In the genomic region with DNA sequence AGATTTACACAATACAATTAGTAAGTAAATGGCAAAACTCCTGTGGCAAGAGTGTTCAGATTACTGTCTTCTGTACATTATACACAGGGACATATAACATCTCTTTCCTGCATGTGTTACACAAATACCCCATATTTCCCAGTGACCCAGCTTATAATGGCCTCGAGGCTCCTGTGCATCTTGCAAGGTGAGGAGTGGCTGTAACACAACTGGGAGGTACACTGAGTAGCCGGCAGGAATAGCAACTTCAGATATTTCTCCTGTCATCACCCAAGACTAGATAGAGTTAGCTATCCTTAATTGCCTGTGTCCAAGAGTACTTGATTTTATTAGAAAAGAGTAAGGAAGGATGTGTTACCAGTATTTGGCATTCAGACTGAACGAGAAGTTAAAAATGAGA, we compare ENCODE assay signal across 20 cellular contexts. TPM values are rescaled to one million over a fixed set of nuclear protein-coding genes. Genes with fewer than 3 reads are reported as not detected.
DNase-seq lines count a peak whose midpoint lies in the region; ATAC-seq and TF ChIP-seq lines count a peak whose summit lies in the region.
"Had no signal": no experiment of that assay in that cellular context is flagged by ENCODE, and none has a peak within 500 bp of the region (broad histone marks: within the 10 kb centered on the region; RNA-seq: fewer than 3 reads in every experiment).

No MANE protein-coding gene starts in this region.

- H2AFZ ChIP-seq in IMR-90 (replicated peaks; ENCODE audit: low read length, poor library complexity), result no peak overlapping the region
- H2AFZ ChIP-seq: PC-9 had no signal

- peak overlapping the region; percentile 35; the same call in 1 of the 2 replicates for H3K23ac ChIP-seq in IMR-90 (ENCODE audit: low read depth, low read length)

- no peak overlapping the region for H3K14ac ChIP-seq in IMR-90 (replicated peaks; ENCODE audit: low read depth, low read length)

- in situ Hi-C loops in IMR-90 (cut with MboI; ENCODE audit: low sequenced_read_pairs), result no loop called here

- no peak overlapping the region for H3K4me2 ChIP-seq in IMR-90 (ENCODE audit: low read depth, low read length)
- H3K4me2 ChIP-seq: BLaER1, PC-9 had no signal

- ATAC-seq in CD4-positive, alpha-beta T cell (ENCODE audit: poor library complexity), result no peak
- ATAC-seq in IMR-90 (ENCODE audit: low read depth) (no peak), Right ventricle myocardium inferior (no peak)
- ATAC-seq: CD8-positive, alpha-beta T cell had no signal

- no peak overlapping the region for H3K18ac ChIP-seq in IMR-90 (ENCODE audit: low read depth, low read length)

- no peak overlapping the region for H2BK15ac ChIP-seq in IMR-90 (ENCODE audit: low read depth, low read length)

- no peak overlapping the region for H3K4ac ChIP-seq in IMR-90 (ENCODE audit: low read depth, low read length)

- H3K36me3 Mint-ChIP-seq in CD4-positive, alpha-beta T cell (ENCODE audit: low read depth), result peaks cover 6% of the 10 kb centered on the region
- H3K36me3 Mint-ChIP-seq in glutamatergic neuron (ENCODE audit: unreplicated experiment), result no peaks in the 10 kb centered on the region

- CTCF ChIA-PET in CD4-positive, alpha-beta T cell (lab: Charles Lee), result no interaction called here
- CTCF ChIA-PET in IMR-90 (lab: Yijun Ruan, JAX), result no interaction called here

- H3K4me3 Mint-ChIP-seq in CD4-positive, alpha-beta T cell, result no peak overlapping the region
- H3K4me3 Mint-ChIP-seq in glutamatergic neuron (ENCODE audit: unreplicated experiment), result peak overlapping the region; percentile 74
- H3K4me3 Mint-ChIP-seq: CD8-positive, alpha-beta T cell; H9 had no signal

- no peak overlapping the region for H3K27ac ChIP-seq in CD4-positive, alpha-beta T cell (ENCODE audit: low read depth, low read length)
- H3K27ac ChIP-seq in IMR-90 (ENCODE audit: insufficient read depth, low read length) (no peak overlapping the region), WERI-Rb-1 (peak overlapping the region; percentile 61)
- H3K27ac ChIP-seq: BLaER1, PC-9, RWPE1 had no signal

- TF ChIP-seq CTCF in CD4-positive, alpha-beta T cell (IDR thresholded peaks at IDR 0.05), result no peak
- no peak for TF ChIP-seq CTCF in IMR-90 (conservative IDR thresholded peaks at IDR 0.05; ENCODE audit: low read depth, low read length)
- TF ChIP-seq CTCF in WERI-Rb-1 (IDR thresholded peaks at IDR 0.05; ENCODE audit: low read depth, low read length), result no peak
- no peak for TF ChIP-seq CTCF in glutamatergic neuron (IDR thresholded peaks at IDR 0.05; ENCODE audit: partially characterized antibody, unreplicated experiment)

- no peaks in the 10 kb centered on the region for H3K27me3 ChIP-seq in CD4-positive, alpha-beta T cell (ENCODE audit: control insufficient read depth, insufficient read depth, low read length)
- no peaks in the 10 kb centered on the region for H3K27me3 ChIP-seq in IMR-90 (ENCODE audit: control insufficient read depth, insufficient read depth, low read length)
- no peaks in the 10 kb centered on the region for H3K27me3 ChIP-seq in WERI-Rb-1 (ENCODE audit: insufficient read depth, low read depth, severe bottlenecking)
- H3K27me3 ChIP-seq: BLaER1 had no signal

- WGBS in IMR-90 (ENCODE audit: extremely low coverage in 2 of 2, insufficient read length in 1 of 2), 2 experiments, result no CpG with 5 or more reads among the region's 3 CpGs

- peaks cover 55% of the 10 kb centered on the region for H4K20me1 ChIP-seq in IMR-90 (ENCODE audit: insufficient read depth, low read length)

- TF ChIP-seq RAD21 in IMR-90 (IDR thresholded peaks at IDR 0.05; ENCODE audit: low read length), result no peak

- POLR2A ChIA-PET in CD4-positive, alpha-beta T cell (lab: Charles Lee), result no interaction called here
- POLR2A ChIA-PET in IMR-90 (lab: Charles Lee; ENCODE audit: unreplicated experiment), result no interaction called here

- 0 out of 2 replicates have a peak, but pooled peaks cover 2% of the 10 kb centered on the region for H3K4me1 ChIP-seq in IMR-90 (ENCODE audit: control insufficient read depth, insufficient read depth, low read length)

- dilution Hi-C loops in IMR-90 (cut with HindIII; ENCODE audit: low sequenced_read_pairs, unreplicated experiment), result no loop called here

- DNase-seq in CD4-positive, alpha-beta T cell, result no peak
- DNase-seq in IMR-90 (no peak), WERI-Rb-1 (no peak), glutamatergic neuron (no peak), head of caudate nucleus (no peak), Right ventricle myocardium inferior (ENCODE audit: missing footprints) (no peak), globus pallidus (ENCODE audit: low spot score) (no peak)
- DNase-seq in activated naive CD4-positive, alpha-beta T cell (lab: John Stamatoyannopoulos, UW), result no peak
- DNase-seq: Calu3; CD8-positive, alpha-beta T cell; H9; KG1; MV-4-11; NCI-H1436; NCI-H1930; NCI-H2171; NCI-H774; PC-9 had no signal

- H3K9me3 ChIP-seq in CD4-positive, alpha-beta T cell (ENCODE audit: control insufficient read depth, low read length), result no peaks in the 10 kb centered on the region
- no peaks in the 10 kb centered on the region for H3K9me3 ChIP-seq in IMR-90 (ENCODE audit: control insufficient read depth, insufficient read depth, low read length)
- no peaks in the 10 kb centered on the region for H3K9me3 ChIP-seq in WERI-Rb-1 (ENCODE audit: severe bottlenecking)

- no peak overlapping the region for H2BK20ac ChIP-seq in IMR-90 (ENCODE audit: low read depth, low read length)

- H3K56ac ChIP-seq in IMR-90 (ENCODE audit: extremely low read depth, insufficient read depth, low read length), result no peak overlapping the region

- peaks cover 2% of the 10 kb centered on the region; the same call in 1 of the 2 replicates for H3K9me1 ChIP-seq in IMR-90 (ENCODE audit: insufficient read depth, low read length)

- no peak overlapping the region for H3K9ac ChIP-seq in IMR-90 (ENCODE audit: low read depth, low read length)
- H3K9ac ChIP-seq: BLaER1 had no signal

- no peaks in the 10 kb centered on the region for H3K27me3 Mint-ChIP-seq in CD4-positive, alpha-beta T cell
- peaks cover 6% of the 10 kb centered on the region for H3K27me3 Mint-ChIP-seq in glutamatergic neuron (ENCODE audit: unreplicated experiment)

- no peak overlapping the region for H2AK5ac ChIP-seq in IMR-90 (ENCODE audit: low read depth, low read length)

- peaks cover 70% of the 10 kb centered on the region for H3K4me1 Mint-ChIP-seq in CD4-positive, alpha-beta T cell (ENCODE audit: low read depth)
- peaks cover 37% of the 10 kb centered on the region for H3K4me1 Mint-ChIP-seq in glutamatergic neuron (ENCODE audit: low read depth, unreplicated experiment)

- TF ChIP-seq POLR2A in IMR-90 (IDR thresholded peaks at IDR 0.05; ENCODE audit: low read depth, low read length), result no peak

- intact Hi-C loops in CD4-positive, alpha-beta T cell (cut with DNase I, micrococcal nuclease), result loop anchor here in 1 of 2 experiments (10.0 kb wide), 1 partner anchor 939 kb away; no protein-coding TSS in a partner anchor
- intact Hi-C loops in IMR-90 (cut with micrococcal nuclease) (no loop called here), head of caudate nucleus (cut with DNase I) (loop anchor here (10.0 kb wide), 1 partner anchor 1551 kb away; the partner anchor contains the start of gene DHX36), Right ventricle myocardium inferior (cut with DNase I) (loop anchor here (10.0 kb wide), 2 partner anchors 111 to 491 kb away; no protein-coding TSS in a partner anchor)

- H2BK5ac ChIP-seq in IMR-90 (ENCODE audit: low read depth, low read length, poor library complexity, severe bottlenecking), result no peak overlapping the region

- H4K91ac ChIP-seq in IMR-90 (ENCODE audit: insufficient read depth, low read depth, low read length), result no peak overlapping the region

- no peaks in the 10 kb centered on the region for H3K9me3 Mint-ChIP-seq in CD4-positive, alpha-beta T cell
- peaks cover 13% of the 10 kb centered on the region for H3K9me3 Mint-ChIP-seq in glutamatergic neuron (ENCODE audit: unreplicated experiment)
- H3K9me3 Mint-ChIP-seq: CD8-positive, alpha-beta T cell had no signal

- no peak overlapping the region for H3K4me3 ChIP-seq in IMR-90 (ENCODE audit: insufficient read depth, low read depth, low read length)
- H3K4me3 ChIP-seq in WERI-Rb-1 (ENCODE audit: low read depth, low read length), result peak overlapping the region; percentile 22
- H3K4me3 ChIP-seq: BLaER1, PC-9 had no signal

- no peak overlapping the region for H2BK120ac ChIP-seq in IMR-90 (ENCODE audit: low read depth, low read length)

- no TSS peak for BruUV-seq in IMR-90 (replicated peaks; lab: Mats Ljungman, UMichigan)

- H2AK9ac ChIP-seq in IMR-90 (replicated peaks; ENCODE audit: low read depth, low read length, poor library complexity), result no peak overlapping the region

- H3K36me3 ChIP-seq in IMR-90 (ENCODE audit: control insufficient read depth, insufficient read depth, low read length) (no peaks in the 10 kb centered on the region), WERI-Rb-1 (peaks cover 5% of the 10 kb centered on the region)

- H4K8ac ChIP-seq in IMR-90 (ENCODE audit: low read depth in 2 of 2, low read length in 2 of 2), result no peak overlapping the region

- H3K27ac Mint-ChIP-seq in CD4-positive, alpha-beta T cell, result peak overlapping the region; percentile 4
- H3K27ac Mint-ChIP-seq in glutamatergic neuron (ENCODE audit: unreplicated experiment), result peak overlapping the region; percentile 97
- H3K27ac Mint-ChIP-seq: CD8-positive, alpha-beta T cell had no signal

- H3K79me1 ChIP-seq in IMR-90 (ENCODE audit: low read depth in 1 of 2, low read length in 2 of 2), result peaks cover 0 to 32% of the 10 kb centered on the region in 2 experiments; a peak in 3 of 4 replicates

- H4K5ac ChIP-seq in IMR-90 (ENCODE audit: low read depth, low read length), result no peak overlapping the region

TF ChIP-seq in IMR-90, 13 proteins besides CTCF, POLR2A, EP300 and RAD21 (continues in another document):
- TF ChIP-seq FOS (IDR thresholded peaks at IDR 0.05; ENCODE audit: low read depth, low read length), result no peak
- no peak for TF ChIP-seq RFX5 (IDR thresholded peaks at IDR 0.05; ENCODE audit: low read depth, low read length)
- TF ChIP-seq RCOR1 (IDR thresholded peaks at IDR 0.05; ENCODE audit: insufficient replicate concordance, low read length), result no peak
- no peak for TF ChIP-seq MAFK (IDR thresholded peaks at IDR 0.05; ENCODE audit: low read depth, low read length)
- TF ChIP-seq NFE2L2 (IDR thresholded peaks at IDR 0.05; ENCODE audit: low read depth, low read length), result no peak

RNA-seq across cellular contexts. Expression of gene GMPS, which starts 5.6 kb away (rescaled TPM):
- 10 to 100 TPM; 34.1 to 34.3 TPM for total RNA-seq in CD4-positive, alpha-beta T cell
- total RNA-seq in IMR-90 (2012; rRNA removed), result 52.5 and 108 TPM in 2 replicates
- polyA plus RNA-seq in IMR-90 (2012; rRNA removed), result 24.9 and 33.9 TPM in 2 replicates
- polyA plus RNA-seq in IMR-90 (2012; cell fraction: cytosol; rRNA removed), result 3.0 and 4.3 TPM in 2 replicates
- 2.1 and 18.9 TPM in 2 replicates for polyA plus RNA-seq in IMR-90 (2012; cell fraction: nucleus; rRNA removed; ENCODE audit: low replicate concordance)
- total RNA-seq in glutamatergic neuron (ENCODE audit: unreplicated experiment), result 82.3 TPM
- 28.1 TPM for total RNA-seq in Right ventricle myocardium inferior

RNA-seq across cellular contexts. Expression of gene SLC33A1, which starts 21.8 kb away (rescaled TPM):
- total RNA-seq in CD4-positive, alpha-beta T cell, result 10 to 100 TPM; 14.6 to 16.4 TPM
- total RNA-seq in IMR-90 (2012; rRNA removed) (32.4 and 34.4 TPM in 2 replicates), glutamatergic neuron (ENCODE audit: unreplicated experiment) (19.7 TPM), Right ventricle myocardium inferior (20.4 TPM)
- 12.7 and 12.9 TPM in 2 replicates for polyA plus RNA-seq in IMR-90 (2012; rRNA removed)
- 7.7 and 9.0 TPM in 2 replicates for polyA plus RNA-seq in IMR-90 (2012; cell fraction: cytosol; rRNA removed)
- 9.8 and 13.6 TPM in 2 replicates for polyA plus RNA-seq in IMR-90 (2012; cell fraction: nucleus; rRNA removed; ENCODE audit: low replicate concordance)
